In genomic region chr5:138186002-138186447, GRCh38 we compare ENCODE assay signal across 17 cellular contexts. TPM values are rescaled to one million over a fixed set of nuclear protein-coding genes. Genes with fewer than 3 reads are reported as not detected.
DNase-seq lines count a peak whose midpoint lies in the region; ATAC-seq, FAIRE-seq and TF ChIP-seq lines count a peak whose summit lies in the region.
"Had no signal": no experiment of that assay in that cellular context is flagged by ENCODE, and none has a peak within 500 bp of the region (broad histone marks: within the 10 kb centered on the region; RNA-seq: fewer than 3 reads in every experiment).

No MANE protein-coding gene starts in this region.

- no peak overlapping the region for H3K4me3 ChIP-seq in OCI-LY3 (ENCODE audit: low read length)
- H3K4me3 ChIP-seq in lower lobe of right lung, result no peak overlapping the region
- no peak overlapping the region for H3K4me3 ChIP-seq in stomach
- H3K4me3 ChIP-seq: GM23248, sigmoid colon had no signal

- no peak for DNase-seq in GM12891 (ENCODE audit: insufficient read length, low spot score)
- DNase-seq in lower lobe of right lung, result no peak
- no peak for DNase-seq in stomach
- DNase-seq in mesenteric fat pad (ENCODE audit: low spot score), result no peak
- no peak for DNase-seq in AG20443 (ENCODE audit: low spot score)
- DNase-seq: effector memory CD4-positive, alpha-beta T cell; GM23248; NCI-H2081 treated with DMSO at 0.1 percent for 48 hours; nucleus accumbens; SHP77 treated with DMSO at 0.1 percent for 48 hours; sigmoid colon; stimulated activated CD4-positive, alpha-beta T cell treated with anti-CD3 and anti-CD28 coated beads, Interleukin-2, amount 100 ng/mL, for 48 hours had no signal

- H2AFZ ChIP-seq in OCI-LY3 (ENCODE audit: low read depth, low read length), result no peak overlapping the region
- H2AFZ ChIP-seq: GM23248 had no signal

- FAIRE-seq in GM12891 (lab: Jason Lieb, UNC), result peak; percentile 38
- FAIRE-seq: GM18507 had no signal

- TF ChIP-seq POLR2A in GM12891 (IDR thresholded peaks at IDR 0.05; ENCODE audit: low read depth, low read length), result no peak
- no peak for TF ChIP-seq POLR2A in stomach (IDR thresholded peaks at IDR 0.05)

- H3K4me2 ChIP-seq in OCI-LY3 (ENCODE audit: low read length), result no peak overlapping the region

- no peak for TF ChIP-seq EP300 in stomach (IDR thresholded peaks at IDR 0.05)

- H4K20me1 ChIP-seq in OCI-LY3 (ENCODE audit: insufficient read depth, low read length), result no peaks in the 10 kb centered on the region

- ATAC-seq in HG02870 (IDR thresholded peaks at IDR 0.05; ENCODE audit: unreplicated experiment) (peak; percentile 78), lower lobe of right lung (peak; percentile 61 to 81)
- ATAC-seq: WTC11 had no signal

- H3K79me2 ChIP-seq in OCI-LY3 (ENCODE audit: low read length), result peaks cover 5% of the 10 kb centered on the region

- TF ChIP-seq CTCF in OCI-LY3 (IDR thresholded peaks at IDR 0.05; ENCODE audit: low read depth, low read length) (no peak), lower lobe of right lung (IDR thresholded peaks at IDR 0.05) (no peak), stomach (IDR thresholded peaks at IDR 0.05) (no peak)

- H3K27ac ChIP-seq in OCI-LY3 (ENCODE audit: low read length) (peak overlapping the region; percentile 40), lower lobe of right lung (no peak overlapping the region), stomach (no peak overlapping the region)
- H3K27ac ChIP-seq: C4-2B, GM23248, sigmoid colon had no signal

- H3K4me1 ChIP-seq in OCI-LY3 (ENCODE audit: low read length), result peaks cover 12% of the 10 kb centered on the region
- H3K4me1 ChIP-seq in lower lobe of right lung, result no peaks in the 10 kb centered on the region
- H3K4me1 ChIP-seq in stomach, result no peaks in the 10 kb centered on the region
- H3K4me1 ChIP-seq: sigmoid colon had no signal

- intact Hi-C loops in lower lobe of right lung (cut with DNase I), result no loop called here
- intact Hi-C loops in stomach (cut with DNase I; ENCODE audit: low total_unique reads), result no loop called here

- no peaks in the 10 kb centered on the region for H3K9me3 ChIP-seq in OCI-LY3 (ENCODE audit: insufficient read depth, low read length)
- no peaks in the 10 kb centered on the region for H3K9me3 ChIP-seq in lower lobe of right lung
- no peaks in the 10 kb centered on the region for H3K9me3 ChIP-seq in stomach
- H3K9me3 ChIP-seq: sigmoid colon had no signal

- H3K27me3 ChIP-seq in OCI-LY3 (ENCODE audit: low read depth, low read length) (no peaks in the 10 kb centered on the region), lower lobe of right lung (ENCODE audit: low read depth) (no peaks in the 10 kb centered on the region), stomach (no peaks in the 10 kb centered on the region)
- H3K27me3 ChIP-seq: sigmoid colon had no signal

- H3K36me3 ChIP-seq in OCI-LY3 (replicated peaks; ENCODE audit: low read depth, low read length) (peaks cover 78% of the 10 kb centered on the region), lower lobe of right lung (peaks cover 64% of the 10 kb centered on the region), stomach (peaks cover 33 to 86% (median 76%) of the 10 kb centered on the region in 4 donors)

- no peak overlapping the region for H3K9ac ChIP-seq in OCI-LY3 (ENCODE audit: low read length)
- H3K9ac ChIP-seq: GM23248 had no signal

- 80 to 90% (median 86%) methylated on average over 2 of the region's 2 CpGs for WGBS in stomach, 5 donors

TF ChIP-seq in GM12891, 5 proteins besides CTCF, POLR2A, EP300 and RAD21:
- TF ChIP-seq SPI1 (IDR thresholded peaks at IDR 0.05; ENCODE audit: low read depth, low read length), result peak; percentile 93
- no peak for TF ChIP-seq PAX5 (IDR thresholded peaks at IDR 0.05; ENCODE audit: insufficient read depth, low read length, severe bottlenecking)

RNA-seq across cellular contexts. Expression of gene KIF20A, which starts 7.1 kb away (rescaled TPM):
- 18.1 TPM for polyA plus RNA-seq in GM12891 (2012; ENCODE audit: low read depth, missing spikeins)
- total RNA-seq in lower lobe of right lung, result 1.2 TPM
- 1 to 10 TPM in 3 of 5 donors, not detected in 2; 2.0 to 8.4 (median 7.9) TPM for total RNA-seq in stomach
- 1 to 10 TPM; 2.1 to 7.3 (median 2.1) TPM for polyA plus RNA-seq in stomach
- not detected for total RNA-seq in mesenteric fat pad

RNA-seq across cellular contexts. Expression of gene BRD8, which starts 7.6 kb away (rescaled TPM):
- polyA plus RNA-seq in GM12891 (2012; ENCODE audit: low read depth, missing spikeins), result 23.2 TPM
- 56.9 TPM for total RNA-seq in lower lobe of right lung
- 10 to 100 TPM; 29.9 to 58.2 (median 51.3) TPM for total RNA-seq in stomach
- polyA plus RNA-seq in stomach, result 10 to 100 TPM; 20.4 to 35.1 (median 21.8) TPM
- total RNA-seq in mesenteric fat pad, result 23.8 TPM

RNA-seq across cellular contexts. Expression of gene CDC23, which starts 27.1 kb away (rescaled TPM):
- polyA plus RNA-seq in GM12891 (2012; ENCODE audit: low read depth, missing spikeins), result 23.5 TPM
- total RNA-seq in lower lobe of right lung, result 21.5 TPM
- total RNA-seq in stomach, result 10 to 100 TPM in 2 of 5 donors, 1 to 10 TPM in 3; 1.2 to 46.3 (median 4.5) TPM
- 10 to 100 TPM; 10.6 to 13.1 (median 11.1) TPM for polyA plus RNA-seq in stomach
- total RNA-seq in mesenteric fat pad, result 18.1 TPM

RNA-seq across cellular contexts. Expression of gene NME5, which starts 46.8 kb away (rescaled TPM):
- 0.63 TPM for polyA plus RNA-seq in GM12891 (2012; ENCODE audit: low read depth, missing spikeins)
- total RNA-seq in lower lobe of right lung (7.3 TPM), stomach (1 to 10 TPM in 2 of 5 donors, not detected in 3; 1.5 to 2.3 TPM), mesenteric fat pad (0.71 TPM)
- 1 to 10 TPM; 2.0 to 2.7 (median 2.1) TPM for polyA plus RNA-seq in stomach
- total RNA-seq: GM23248 had no signal
- polyA plus RNA-seq: GM23248 had no signal
